8 cellular contexts compared by ENCODE assay signal in genomic region chr15:48332642-48333034, GRCh38. TPM values are rescaled to one million over a fixed set of nuclear protein-coding genes. Genes with fewer than 3 reads are reported as not detected.
A peak's percentile ranks its signal among the peaks of the same experiment; 100 is the strongest.
DNase-seq lines count a peak whose midpoint lies in the region; ATAC-seq and TF ChIP-seq lines count a peak whose summit lies in the region.

No MANE protein-coding gene starts in this region.

- H3K27ac ChIP-seq in IMR-90 (ENCODE audit: insufficient read depth, low read length) = no peak overlapping the region; the same call in 1 of the 2 replicates
- no peak overlapping the region for H3K27ac ChIP-seq in ascending aorta
- no peak overlapping the region for H3K27ac ChIP-seq in muscle layer of duodenum (ENCODE audit: low read length)

- peaks cover 6 to 45% of the 10 kb centered on the region in 2 experiments; a peak in 3 of 4 replicates for H3K79me1 ChIP-seq in IMR-90 (ENCODE audit: low read depth in 1 of 2, low read length in 2 of 2)

- no peak for ATAC-seq in IMR-90 (ENCODE audit: low read depth)
- no peak for ATAC-seq in GM18907 (IDR thresholded peaks at IDR 0.05; ENCODE audit: unreplicated experiment)
- no peak for ATAC-seq in HG03159 (IDR thresholded peaks at IDR 0.05; ENCODE audit: unreplicated experiment)

- no peak overlapping the region for H2BK120ac ChIP-seq in IMR-90 (ENCODE audit: low read depth, low read length)

- no peak overlapping the region for H2AFZ ChIP-seq in IMR-90 (replicated peaks; ENCODE audit: low read length, poor library complexity)

- in situ Hi-C loops in IMR-90 (cut with MboI; ENCODE audit: low sequenced_read_pairs) = no loop called here

- H3K14ac ChIP-seq in IMR-90 (replicated peaks; ENCODE audit: low read depth, low read length) = 0 out of 2 replicates have a peak overlapping the region, but pooled peaks have one; percentile 42

- no peak overlapping the region for H2AK9ac ChIP-seq in IMR-90 (replicated peaks; ENCODE audit: low read depth, low read length, poor library complexity)

- H3K4me3 ChIP-seq in BE2C (ENCODE audit: low read depth, low read length) (peak overlapping the region; percentile 91), IMR-90 (ENCODE audit: insufficient read depth, low read depth, low read length) (peak overlapping the region; percentile 95; the same call in 1 of the 2 replicates), ascending aorta (peak overlapping the region; percentile 70 to 89), muscle layer of duodenum (ENCODE audit: low read depth in 1 of 2, low read length in 2 of 2) (peak overlapping the region; percentile 85 to 92)

- no CpG with 5 or more reads among the region's 9 CpGs for WGBS in IMR-90 (ENCODE audit: extremely low coverage in 2 of 2, insufficient read length in 1 of 2), 2 experiments

- H3K27me3 ChIP-seq in BE2C (no peaks in the 10 kb centered on the region), IMR-90 (ENCODE audit: control insufficient read depth, insufficient read depth, low read length) (no peaks in the 10 kb centered on the region), ascending aorta (no peaks in the 10 kb centered on the region), muscle layer of duodenum (ENCODE audit: low read depth, low read length) (no peaks in the 10 kb centered on the region)

- H4K20me1 ChIP-seq in IMR-90 (ENCODE audit: insufficient read depth, low read length) = peaks cover 10% of the 10 kb centered on the region

- H3K9ac ChIP-seq in IMR-90 (ENCODE audit: low read depth, low read length) = peak overlapping the region; percentile 57; the same call in 1 of the 2 replicates

- TF ChIP-seq POLR2A in IMR-90 (IDR thresholded peaks at IDR 0.05; ENCODE audit: low read depth, low read length) = no peak

- POLR2A ChIA-PET in IMR-90 (lab: Charles Lee; ENCODE audit: unreplicated experiment) = no interaction called here

- no peak overlapping the region for H3K4ac ChIP-seq in IMR-90 (ENCODE audit: low read depth, low read length)

- no peak overlapping the region for H3K56ac ChIP-seq in IMR-90 (ENCODE audit: extremely low read depth, insufficient read depth, low read length)

- no peaks in the 10 kb centered on the region for H3K9me3 ChIP-seq in BE2C
- H3K9me3 ChIP-seq in IMR-90 (ENCODE audit: control insufficient read depth, insufficient read depth, low read length) = no peaks in the 10 kb centered on the region
- no peaks in the 10 kb centered on the region for H3K9me3 ChIP-seq in ascending aorta
- no peaks in the 10 kb centered on the region for H3K9me3 ChIP-seq in muscle layer of duodenum (ENCODE audit: control insufficient read depth in 1 of 2, low read length in 2 of 2)

- H2BK5ac ChIP-seq in IMR-90 (ENCODE audit: low read depth, low read length, poor library complexity, severe bottlenecking) = no peak overlapping the region

- TF ChIP-seq RAD21 in IMR-90 (IDR thresholded peaks at IDR 0.05; ENCODE audit: low read length) = no peak

- H2BK20ac ChIP-seq in IMR-90 (ENCODE audit: low read depth, low read length) = no peak overlapping the region

- dilution Hi-C loops in IMR-90 (cut with HindIII; ENCODE audit: low sequenced_read_pairs, unreplicated experiment) = no loop called here

- H3K36me3 ChIP-seq in BE2C (peaks cover 38% of the 10 kb centered on the region), IMR-90 (ENCODE audit: control insufficient read depth, insufficient read depth, low read length) (peaks cover 14% of the 10 kb centered on the region), ascending aorta (peaks cover 12% of the 10 kb centered on the region in 2 donors), muscle layer of duodenum (ENCODE audit: control insufficient read depth in 1 of 2, insufficient read depth in 2 of 2, low read length in 2 of 2) (peaks cover 16 to 23% of the 10 kb centered on the region in 2 donors)

- H2AK5ac ChIP-seq in IMR-90 (ENCODE audit: low read depth, low read length) = no peak overlapping the region

- peaks cover 4% of the 10 kb centered on the region for H3K9me1 ChIP-seq in IMR-90 (ENCODE audit: insufficient read depth, low read length)

- H3K4me1 ChIP-seq in BE2C (no peaks in the 10 kb centered on the region), IMR-90 (ENCODE audit: control insufficient read depth, insufficient read depth, low read length) (peaks cover 3% of the 10 kb centered on the region), ascending aorta (peaks cover 4 to 12% of the 10 kb centered on the region in 2 donors), muscle layer of duodenum (ENCODE audit: control insufficient read depth in 1 of 2, insufficient read depth in 2 of 2, low read length in 2 of 2) (peaks cover 5 to 19% of the 10 kb centered on the region in 2 donors)

- H4K5ac ChIP-seq in IMR-90 (ENCODE audit: low read depth, low read length) = no peak overlapping the region

- H3K23ac ChIP-seq in IMR-90 (ENCODE audit: low read depth, low read length) = peak overlapping the region; percentile 6; the same call in 1 of the 2 replicates

- H3K18ac ChIP-seq in IMR-90 (ENCODE audit: low read depth, low read length) = no peak overlapping the region

- CTCF ChIA-PET in IMR-90 (lab: Yijun Ruan, JAX) = no interaction called here

- no peak overlapping the region for H4K8ac ChIP-seq in IMR-90 (ENCODE audit: low read depth in 2 of 2, low read length in 2 of 2)

- DNase-seq in BE2C (no peak), IMR-90 (no peak), ascending aorta (ENCODE audit: low spot score in 2 of 2) (no peak), COR-L47 (lab: John Stamatoyannopoulos, UW) (no peak), DMS79 (lab: John Stamatoyannopoulos, UW) (no peak)

- peak overlapping the region; percentile 96 for H3K4me2 ChIP-seq in IMR-90 (ENCODE audit: low read depth, low read length)

- H2BK15ac ChIP-seq in IMR-90 (ENCODE audit: low read depth, low read length) = no peak overlapping the region

- BruUV-seq in IMR-90 (replicated peaks; lab: Mats Ljungman, UMichigan) = no TSS peak

- H4K91ac ChIP-seq in IMR-90 (ENCODE audit: insufficient read depth, low read depth, low read length) = no peak overlapping the region

- intact Hi-C loops in IMR-90 (cut with micrococcal nuclease) (no loop called here), ascending aorta (cut with DNase I) (loop anchor here (1.0 kb wide), 1 partner anchor 80 kb away; no protein-coding TSS in a partner anchor)

- no peak for TF ChIP-seq CTCF in BE2C (IDR thresholded peaks at IDR 0.05; ENCODE audit: low read depth, low read length)
- TF ChIP-seq CTCF in IMR-90 (conservative IDR thresholded peaks at IDR 0.05; ENCODE audit: low read depth, low read length) = no peak
- TF ChIP-seq CTCF in ascending aorta (IDR thresholded peaks at IDR 0.05) = no peak

TF ChIP-seq in IMR-90, 13 proteins besides CTCF, POLR2A, EP300 and RAD21:
- TF ChIP-seq MAFK (IDR thresholded peaks at IDR 0.05; ENCODE audit: low read depth, low read length) (no peak), BHLHE40 (IDR thresholded peaks at IDR 0.05; ENCODE audit: low read depth, low read length) (no peak), MXI1 (IDR thresholded peaks at IDR 0.05; ENCODE audit: borderline replicate concordance, low read depth, low read length) (no peak), MAZ (IDR thresholded peaks at IDR 0.05; ENCODE audit: borderline replicate concordance, low read depth, low read length) (no peak), NFE2L2 (IDR thresholded peaks at IDR 0.05; ENCODE audit: low read depth, low read length) (no peak), ELK1 (IDR thresholded peaks at IDR 0.05; ENCODE audit: borderline replicate concordance, low read depth, low read length) (no peak), FOS (IDR thresholded peaks at IDR 0.05; ENCODE audit: low read depth, low read length) (no peak), RCOR1 (IDR thresholded peaks at IDR 0.05; ENCODE audit: insufficient replicate concordance, low read length) (no peak), SMC3 (IDR thresholded peaks at IDR 0.05; ENCODE audit: low read depth, low read length) (no peak), CHD1 (IDR thresholded peaks at IDR 0.05; ENCODE audit: low read depth, low read length) (no peak), RFX5 (IDR thresholded peaks at IDR 0.05; ENCODE audit: low read depth, low read length) (no peak), CEBPB (IDR thresholded peaks at IDR 0.05; ENCODE audit: low read depth, low read length) (no peak)

RNA-seq across cellular contexts. Expression of gene DUT, which starts 1.4 kb away (rescaled TPM):
- 124 TPM for polyA plus RNA-seq in BE2C (2012; ENCODE audit: insufficient read depth, insufficient read length, low read depth)
- total RNA-seq in IMR-90 (2012; rRNA removed) (18.8 and 30.3 TPM in 2 replicates), ascending aorta (150 TPM)
- polyA plus RNA-seq in IMR-90 (2012; rRNA removed) = 36.4 and 39.9 TPM in 2 replicates
- 39.8 and 45.8 TPM in 2 replicates for polyA plus RNA-seq in IMR-90 (2012; cell fraction: cytosol; rRNA removed)
- 38.6 and 56.4 TPM in 2 replicates for polyA plus RNA-seq in IMR-90 (2012; cell fraction: nucleus; rRNA removed; ENCODE audit: low replicate concordance)
